ENCODE assay signal across 13 cellular contexts in genomic region chr14:93041002-93041401, GRCh38.
DNase-seq lines count a peak whose midpoint lies in the region; ATAC-seq, FAIRE-seq and TF ChIP-seq lines count a peak whose summit lies in the region.
"Had no signal": no experiment of that assay in that cellular context is flagged by ENCODE, and none has a peak within 500 bp of the region (broad histone marks: within the 10 kb centered on the region; RNA-seq: fewer than 3 reads in every experiment).

No MANE protein-coding gene starts in this region.

- no peaks in the 10 kb centered on the region for H3K9me3 Mint-ChIP-seq in Calu3 (ENCODE audit: low read depth, unreplicated experiment)

- H3K4me2 ChIP-seq in GM23248 (ENCODE audit: unreplicated experiment) = no peak overlapping the region
- H3K4me2 ChIP-seq: smooth muscle cell had no signal

- DNase-seq in Calu3 = no peak
- no peak for DNase-seq in T-helper 17 cell
- DNase-seq in small intestine = no peak
- no peak for DNase-seq in SW480 (ENCODE audit: low spot score)
- no peak for DNase-seq in GM23248
- DNase-seq in RCC 7860 (ENCODE audit: low spot score) = no peak
- DNase-seq: activated CD4-positive, alpha-beta T cell treated with anti-CD3 and anti-CD28 coated beads for 48 hours; cortex of kidney; NCI-H1930 had no signal

- H3K36me3 ChIP-seq in gastroesophageal sphincter (no peaks in the 10 kb centered on the region), small intestine (ENCODE audit: control insufficient read depth in 2 of 2, insufficient read depth in 2 of 2, low read length in 2 of 2) (no peaks in the 10 kb centered on the region), GM23248 (ENCODE audit: low read depth) (no peaks in the 10 kb centered on the region)

- in situ Hi-C loops in GM23248 (cut with MboI) = no loop called here

- H3K27me3 ChIP-seq in gastroesophageal sphincter = no peaks in the 10 kb centered on the region
- H3K27me3 ChIP-seq in small intestine (ENCODE audit: control insufficient read depth in 2 of 2, insufficient read depth in 2 of 2, low read length in 2 of 2) = no peaks in the 10 kb centered on the region
- H3K27me3 ChIP-seq in GM23248 (replicated peaks; ENCODE audit: insufficient read depth) = no peaks in the 10 kb centered on the region

- H3K27ac ChIP-seq in gastroesophageal sphincter = peak overlapping the region; percentile 85 to 95 (median 90)
- peak overlapping the region; percentile 73 to 84 for H3K27ac ChIP-seq in small intestine (ENCODE audit: low read depth in 1 of 2, low read length in 1 of 2)
- no peak overlapping the region for H3K27ac ChIP-seq in GM23248

- peaks cover 84% of the 10 kb centered on the region for H3K4me1 Mint-ChIP-seq in Calu3 (ENCODE audit: low read depth, unreplicated experiment)
- H3K4me1 Mint-ChIP-seq in T-helper 17 cell = peaks cover 24% of the 10 kb centered on the region

- no peaks in the 10 kb centered on the region for H4K20me1 ChIP-seq in GM23248 (ENCODE audit: insufficient read depth)

- no peak overlapping the region for H2AFZ ChIP-seq in GM23248

- BruUV-seq in Calu3 (replicated peaks; lab: Mats Ljungman, UMichigan) = no TSS peak

- H3K27ac Mint-ChIP-seq in Calu3 (ENCODE audit: unreplicated experiment) (peak overlapping the region; percentile 85), T-helper 17 cell (peak overlapping the region; percentile 62)

- CTCF ChIA-PET in Calu3 (lab: Charles Lee) = interaction anchor here (0.6 to 1.1 kb wide), 3 partner anchors 27 to 529 kb away, joined by 3 to 6 read pairs (median 3); no protein-coding TSS in a partner anchor

- H3K27me3 Mint-ChIP-seq in Calu3 (ENCODE audit: unreplicated experiment) (no peaks in the 10 kb centered on the region), T-helper 17 cell (no peaks in the 10 kb centered on the region)

- no peaks in the 10 kb centered on the region for H3K9me2 ChIP-seq in GM23248 (ENCODE audit: insufficient read depth)

- H3K9me3 ChIP-seq in T-helper 17 cell (ENCODE audit: control insufficient read depth, low read length, poor library complexity, severe bottlenecking) (no peaks in the 10 kb centered on the region), gastroesophageal sphincter (no peaks in the 10 kb centered on the region), small intestine (ENCODE audit: control insufficient read depth, low read depth) (no peaks in the 10 kb centered on the region), GM23248 (ENCODE audit: low read depth) (no peaks in the 10 kb centered on the region)

- FAIRE-seq in small intestine (lab: Jason Lieb, UNC) (no peak), RCC 7860 (lab: Jason Lieb, UNC) (no peak)
- FAIRE-seq: HepG2 had no signal

- peaks cover 20% of the 10 kb centered on the region for H3F3A ChIP-seq in GM23248 (ENCODE audit: insufficient read depth)

- intact Hi-C loops in Calu3 (cut with micrococcal nuclease; ENCODE audit: unreplicated experiment) = loop anchor here (5.0 kb wide), 1 partner anchor 291 kb away; the partner anchor contains the start of gene BTBD7

- no peak for TF ChIP-seq EP300 in gastroesophageal sphincter (IDR thresholded peaks at IDR 0.05)

- peaks cover 43% of the 10 kb centered on the region for H3K36me3 Mint-ChIP-seq in Calu3 (ENCODE audit: insufficient read depth, unreplicated experiment)
- peaks cover 2% of the 10 kb centered on the region for H3K36me3 Mint-ChIP-seq in T-helper 17 cell (ENCODE audit: low read depth)

- no peaks in the 10 kb centered on the region for H3K79me2 ChIP-seq in GM23248 (ENCODE audit: insufficient read depth)

- WGBS in gastroesophageal sphincter (ENCODE audit: low coverage in 1 of 2), 2 donors = 83 to 91% methylated on average over 5 of the region's 5 CpGs
- WGBS in small intestine, 3 donors = 79 to 86% (median 86%) methylated on average over 5 of the region's 5 CpGs
- 95 to 96% methylated on average over 5 of the region's 5 CpGs for WGBS in GM23248 (ENCODE audit: low coverage in 1 of 2, low lambda C conversion rate in 2 of 2, missing lambda C conversion rate in 2 of 2), 2 experiments

- ATAC-seq in T-helper 17 cell = no peak
- ATAC-seq in gastroesophageal sphincter = no peak
- ATAC-seq in GM19023 (IDR thresholded peaks at IDR 0.05; ENCODE audit: unreplicated experiment) = no peak
- ATAC-seq: HepG2 had no signal

- no peak for TF ChIP-seq CTCF in Calu3 (IDR thresholded peaks at IDR 0.05; ENCODE audit: unreplicated experiment)
- no peak for TF ChIP-seq CTCF in gastroesophageal sphincter (IDR thresholded peaks at IDR 0.05)

- H3K4me1 ChIP-seq in gastroesophageal sphincter = peaks cover 24 to 100% (median 71%) of the 10 kb centered on the region in 3 donors
- peaks cover 34 to 37% of the 10 kb centered on the region in 2 donors for H3K4me1 ChIP-seq in small intestine (ENCODE audit: control insufficient read depth in 2 of 2, insufficient read depth in 1 of 2, low read depth in 1 of 2, low read length in 1 of 2)
- H3K4me1 ChIP-seq in GM23248 (ENCODE audit: insufficient read depth) = peaks cover 58% of the 10 kb centered on the region

- no peak for TF ChIP-seq POLR2A in gastroesophageal sphincter (IDR thresholded peaks at IDR 0.05)

- H3K4me3 ChIP-seq in gastroesophageal sphincter = no peak overlapping the region
- H3K4me3 ChIP-seq in small intestine (ENCODE audit: low read depth in 1 of 2, low read length in 2 of 2) = no peak overlapping the region
- no peak overlapping the region for H3K4me3 ChIP-seq in GM23248
- H3K4me3 ChIP-seq: smooth muscle cell had no signal

- no peak overlapping the region for H3K9ac ChIP-seq in GM23248

- H3K4me3 Mint-ChIP-seq in Calu3 (ENCODE audit: low read depth, unreplicated experiment) (no peak overlapping the region), T-helper 17 cell (no peak overlapping the region)
